In genomic region chrX:103175944-103176753, GRCh38 we compare ENCODE assay signal across 8 cellular contexts. TPM values are rescaled to one million over a fixed set of nuclear protein-coding genes. Genes with fewer than 3 reads are reported as not detected.
DNase-seq lines count a peak whose midpoint lies in the region; ATAC-seq lines count a peak whose summit lies in the region.

No MANE protein-coding gene starts in this region.

- H3K4me3 ChIP-seq in right cardiac atrium (ENCODE audit: low read length) (no peak overlapping the region), skeletal muscle cell (ENCODE audit: low read depth, low read length) (peak overlapping the region; percentile 30)

- H3K27me3 Mint-ChIP-seq in T-cell, result peaks cover 8 to 14% of the 10 kb centered on the region in 2 donors

- H3K27me3 ChIP-seq in right cardiac atrium (ENCODE audit: control insufficient read depth, insufficient read depth), result no peaks in the 10 kb centered on the region

- H3K27ac ChIP-seq in right cardiac atrium (ENCODE audit: low read length), result no peak overlapping the region

- H3K27ac Mint-ChIP-seq in T-cell, result no peak overlapping the region

- H3K4me3 Mint-ChIP-seq in T-cell, result peak overlapping the region in 1 of 3 donors; percentile 14

- POLR2A ChIA-PET in T-cell (lab: Charles Lee), result no interaction called here

- in situ Hi-C loops in KBM-7 (cut with MboI; ENCODE audit: low pct_unique_long_range_greater_than_20kb, low sequenced_read_pairs), result no loop called here

- H3K36me3 Mint-ChIP-seq in T-cell, result no peaks in the 10 kb centered on the region

- peak in 8 of 14 donors; percentile 3 to 21 (median 6) for DNase-seq in C1 segment of cervical spinal cord (lab: John Stamatoyannopoulos, UW)
- DNase-seq in KBM-7, result peak; percentile 85
- DNase-seq in T-cell, result peak in 32 of 34 experiments; percentile 13 to 64 (median 41)
- DNase-seq in amniotic stem cell (lab: John Stamatoyannopoulos, UW), result peak; percentile 0
- DNase-seq in right cardiac atrium, result peak; percentile 40 to 79 (median 67)
- no peak for DNase-seq in skeletal muscle cell (ENCODE audit: low read depth)

- no peaks in the 10 kb centered on the region for H3K4me1 ChIP-seq in right cardiac atrium (ENCODE audit: control insufficient read depth, insufficient read depth, low read length)

- peaks cover 0 to 4% (median 4%) of the 10 kb centered on the region in 3 donors for H3K4me1 Mint-ChIP-seq in T-cell

- no peaks in the 10 kb centered on the region for H3K9me3 ChIP-seq in right cardiac atrium (ENCODE audit: control insufficient read depth, low read length)

- CTCF ChIA-PET in T-cell (lab: Charles Lee), result interaction anchor here (0.7 to 2.4 kb wide), 4 partner anchors 224 to 229 kb away, joined by 3 to 11 read pairs (median 6); no protein-coding TSS in a partner anchor

- H3K9me3 Mint-ChIP-seq in T-cell, result no peaks in the 10 kb centered on the region

- ATAC-seq in GM19035 (IDR thresholded peaks at IDR 0.05; ENCODE audit: unreplicated experiment) (peak; percentile 50), T-cell (replicated peaks in 1 of 4) (peak; percentile 57 to 66 (median 64)), right cardiac atrium (peak in 1 of 2 donors; percentile 37), HG02970 (IDR thresholded peaks at IDR 0.05; ENCODE audit: low FRiP score, unreplicated experiment) (no peak)

- intact Hi-C loops in right cardiac atrium (cut with DNase I), result loop anchor here in 2 of 4 donors (5.0 to 10.0 kb wide), 2 partner anchors 224 to 231 kb away; no protein-coding TSS in a partner anchor

- whole genome bisulfite sequencing in right cardiac atrium, result 12% methylated on average over 11 of the region's 11 CpGs

RNA-seq across cellular contexts. Expression of gene BEX4, which starts 38.8 kb away (rescaled TPM):
- total RNA-seq in T-cell (10 to 100 TPM; 23.8 to 53.6 (median 29.4) TPM), right cardiac atrium (10 to 100 TPM; 62.9 to 94.0 (median 79.7) TPM)
- polyA plus RNA-seq in right cardiac atrium, result 141 TPM
